In the genomic region with DNA sequence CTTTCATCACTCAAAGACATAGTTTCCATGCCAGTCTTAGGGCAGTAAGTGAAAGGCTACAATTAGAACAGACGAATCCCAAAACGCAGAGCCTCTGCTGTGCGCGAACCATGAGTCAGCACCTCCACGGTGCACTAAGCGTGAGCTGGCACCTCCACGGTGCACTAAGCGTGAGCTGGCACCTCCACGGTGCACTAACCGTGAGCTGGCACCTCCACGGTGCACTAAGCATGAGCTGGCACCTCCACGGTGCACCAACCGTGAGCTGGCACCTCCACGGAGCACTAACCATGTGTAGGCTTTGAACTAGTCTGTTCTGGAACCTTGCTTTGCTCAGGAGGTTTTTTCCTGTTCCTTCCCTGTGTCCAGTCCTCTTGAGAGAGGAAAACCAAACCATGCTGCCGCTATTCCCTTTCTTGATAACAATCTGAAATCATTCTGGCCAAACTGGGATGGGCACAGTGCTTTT, we compare ENCODE assay signal across 18 cellular contexts.
DNase-seq lines count a peak whose midpoint lies in the region; ATAC-seq, FAIRE-seq and TF ChIP-seq lines count a peak whose summit lies in the region.
"Had no signal": no experiment of that assay in that cellular context is flagged by ENCODE, and none has a peak within 500 bp of the region (broad histone marks: within the 10 kb centered on the region; RNA-seq: fewer than 3 reads in every experiment).

No MANE protein-coding gene starts in this region.

- H3K4me1 ChIP-seq in PC-9 (replicated peaks; ENCODE audit: insufficient read depth) = peaks cover 63% of the 10 kb centered on the region
- H3K4me1 ChIP-seq in foreskin keratinocyte = peaks cover 17% of the 10 kb centered on the region

- peak overlapping the region; percentile 52 for H3K4me3 ChIP-seq in PC-9
- no peak overlapping the region for H3K4me3 ChIP-seq in bronchial epithelial cell (ENCODE audit: low read depth, low read length)
- H3K4me3 ChIP-seq: GM12878 had no signal

- H3K79me2 ChIP-seq in PC-9 (ENCODE audit: low read depth) = peaks cover 5% of the 10 kb centered on the region; the same call in 1 of the 2 replicates

- intact Hi-C loops in PC-9 (cut with micrococcal nuclease; ENCODE audit: unreplicated experiment) = loop anchor here (5.0 to 10.0 kb wide), 2 partner anchors 349 to 394 kb away; no protein-coding TSS in a partner anchor

- H3K27me3 ChIP-seq in PC-9 (ENCODE audit: insufficient read depth, low read depth) (no peaks in the 10 kb centered on the region), bronchial epithelial cell (ENCODE audit: control insufficient read depth, insufficient read depth, low read length) (no peaks in the 10 kb centered on the region), foreskin keratinocyte (no peaks in the 10 kb centered on the region)

- peaks cover 61% of the 10 kb centered on the region for H3F3A ChIP-seq in PC-9 (ENCODE audit: insufficient read depth, low read depth)

- H3K9me3 ChIP-seq in PC-9 (ENCODE audit: insufficient read depth, low read depth) = no peaks in the 10 kb centered on the region

- no peak for TF ChIP-seq CTCF in PC-9 (conservative IDR thresholded peaks at IDR 0.05)
- no peak for TF ChIP-seq CTCF in bronchial epithelial cell (IDR thresholded peaks at IDR 0.05; ENCODE audit: insufficient read depth, low read length, severe bottlenecking)
- no peak for TF ChIP-seq CTCF in foreskin keratinocyte (conservative IDR thresholded peaks at IDR 0.05)

- FAIRE-seq in bronchial epithelial cell (lab: Jason Lieb, UNC) = no peak
- FAIRE-seq: GM12878, GM18507 had no signal

- POLR2A ChIA-PET in PC-9 (lab: Charles Lee; ENCODE audit: unreplicated experiment) = no interaction called here

- DNase-seq in ACHN = peak; percentile 59
- DNase-seq in PC-9 = peak; percentile 6 to 86
- DNase-seq in bronchial epithelial cell (ENCODE audit: low read depth) = peak; percentile 26
- peak in 1 of 2 donors; percentile 39 for DNase-seq in foreskin keratinocyte
- DNase-seq in NCI-H446 (lab: John Stamatoyannopoulos, UW) = no peak
- no peak for DNase-seq in amniotic stem cell (lab: John Stamatoyannopoulos, UW)
- no peak for DNase-seq in inferior parietal cortex (ENCODE audit: extremely low spot score)
- DNase-seq in COLO668 (lab: John Stamatoyannopoulos, UW; ENCODE audit: unreplicated experiment) = no peak
- DNase-seq: Calu3; DMS53; GOT3; NCI-H1105 treated with DMSO at 0.1 percent for 48 hours; NCI-H187; NCI-H69; NK-92 treated with Interleukin-12 subunit alpha and Interleukin-12 subunit beta, amount 100 ng/mL, for 24 hours; SW 1271 had no signal

- peak; percentile 67 for ATAC-seq in foreskin keratinocyte
- ATAC-seq: GM12878 had no signal

- no peaks in the 10 kb centered on the region for H3K9me2 ChIP-seq in PC-9 (ENCODE audit: insufficient read depth)

- H3K27ac ChIP-seq in PC-9 (peak overlapping the region; percentile 94), foreskin keratinocyte (peak overlapping the region; percentile 12)

- no peak overlapping the region for H2AFZ ChIP-seq in PC-9

- in situ Hi-C loops in ACHN (cut with HindIII; ENCODE audit: low pct_ligation_motif_present, low pct_unique_long_range_greater_than_20kb, low sequenced_read_pairs) = no loop called here

- peak overlapping the region; percentile 82 for H3K4me2 ChIP-seq in PC-9

- no peaks in the 10 kb centered on the region for H4K20me1 ChIP-seq in PC-9 (ENCODE audit: insufficient read depth)

- CTCF ChIA-PET in PC-9 (lab: Charles Lee) = no interaction called here

- no TSS peak for BruUV-seq in PC-9 (replicated peaks; lab: Mats Ljungman, UMichigan)

- H3K36me3 ChIP-seq in PC-9 (ENCODE audit: low read depth) (no peaks in the 10 kb centered on the region; the same call in 1 of the 2 replicates), bronchial epithelial cell (ENCODE audit: control insufficient read depth, insufficient read depth, low read length) (no peaks in the 10 kb centered on the region)

Comparison
In these comparisons a context has a peak if more than half of its experiments do, and no peak if none do; other contexts are left out.
1. DNase-seq: peak in ACHN (single experiment), PC-9 (2 of 2) and bronchial epithelial cell (single experiment); none in NCI-H446 (0 of 2), amniotic stem cell (single experiment), inferior parietal cortex (single experiment) and COLO668 (single experiment).